Comparison of ENCODE assay signal across 1 cellular context in genomic region chr3:10504161-10505049, GRCh38.
TF ChIP-seq lines count a peak whose summit lies in the region.

No MANE protein-coding gene starts in this region.

TF ChIP-seq in HEK293, 187 proteins besides CTCF, POLR2A, EP300 and RAD21 (continued from another document):
- TF ChIP-seq, protein P1, sequence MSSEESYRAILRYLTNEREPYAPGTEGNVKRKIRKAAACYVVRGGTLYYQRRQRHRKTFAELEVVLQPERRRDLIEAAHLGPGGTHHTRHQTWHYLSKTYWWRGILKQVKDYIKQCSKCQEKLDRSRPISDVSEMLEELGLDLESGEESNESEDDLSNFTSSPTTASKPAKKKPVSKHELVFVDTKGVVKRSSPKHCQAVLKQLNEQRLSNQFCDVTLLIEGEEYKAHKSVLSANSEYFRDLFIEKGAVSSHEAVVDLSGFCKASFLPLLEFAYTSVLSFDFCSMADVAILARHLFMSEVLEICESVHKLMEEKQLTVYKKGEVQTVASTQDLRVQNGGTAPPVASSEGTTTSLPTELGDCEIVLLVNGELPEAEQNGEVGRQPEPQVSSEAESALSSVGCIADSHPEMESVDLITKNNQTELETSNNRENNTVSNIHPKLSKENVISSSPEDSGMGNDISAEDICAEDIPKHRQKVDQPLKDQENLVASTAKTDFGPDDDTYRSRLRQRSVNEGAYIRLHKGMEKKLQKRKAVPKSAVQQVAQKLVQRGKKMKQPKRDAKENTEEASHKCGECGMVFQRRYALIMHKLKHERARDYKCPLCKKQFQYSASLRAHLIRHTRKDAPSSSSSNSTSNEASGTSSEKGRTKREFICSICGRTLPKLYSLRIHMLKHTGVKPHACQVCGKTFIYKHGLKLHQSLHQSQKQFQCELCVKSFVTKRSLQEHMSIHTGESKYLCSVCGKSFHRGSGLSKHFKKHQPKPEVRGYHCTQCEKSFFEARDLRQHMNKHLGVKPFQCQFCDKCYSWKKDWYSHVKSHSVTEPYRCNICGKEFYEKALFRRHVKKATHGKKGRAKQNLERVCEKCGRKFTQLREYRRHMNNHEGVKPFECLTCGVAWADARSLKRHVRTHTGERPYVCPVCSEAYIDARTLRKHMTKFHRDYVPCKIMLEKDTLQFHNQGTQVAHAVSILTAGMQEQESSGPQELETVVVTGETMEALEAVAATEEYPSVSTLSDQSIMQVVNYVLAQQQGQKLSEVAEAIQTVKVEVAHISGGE (tag by site-specific recombination; conservative IDR thresholded peaks at IDR 0.05; ENCODE audit: low read depth) = no peak
- TF ChIP-seq ZNF140 (tag by site-specific recombination; IDR thresholded peaks at IDR 0.05) (no peak), ZIC2 (tag by site-specific recombination; IDR thresholded peaks at IDR 0.05) (peak; percentile 13; the same call in 1 of the 2 replicates), HIC1 (tag by site-specific recombination; IDR thresholded peaks at IDR 0.05) (no peak), ZNF404 (tag by site-specific recombination; IDR thresholded peaks at IDR 0.05) (no peak)
